Comparison of ENCODE assay signal across 9 cellular contexts in the genomic region with DNA sequence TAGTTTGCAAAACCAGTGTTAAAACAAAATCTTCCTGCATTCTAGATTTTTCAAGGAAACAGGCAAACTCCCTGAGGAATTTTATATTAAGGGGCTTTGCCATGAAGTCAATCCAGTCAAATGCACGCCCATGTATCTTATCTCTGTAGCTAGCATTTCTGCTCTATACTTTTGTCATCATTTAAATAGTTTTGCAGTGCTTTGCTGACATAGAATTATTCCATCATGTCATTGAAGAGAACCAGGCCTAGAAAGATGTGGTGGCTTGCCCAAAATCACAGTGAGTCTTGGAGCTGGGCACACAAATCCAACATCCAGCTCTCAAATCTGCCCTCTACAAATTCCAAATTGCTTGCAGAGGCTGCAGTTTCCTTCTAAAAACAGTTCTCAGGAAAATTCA.
"Had no signal": no experiment of that assay in that cellular context is flagged by ENCODE, and none has a peak within 500 bp of the region (broad histone marks: within the 10 kb centered on the region; RNA-seq: fewer than 3 reads in every experiment).

No MANE protein-coding gene starts in this region.

- H3K4me3 ChIP-seq: GM23248 had no signal

- H3K9ac ChIP-seq: GM23248, KMS-11 had no signal

- H3K27ac ChIP-seq: GM23248, HL-60, KMS-11 had no signal

- FAIRE-seq: H54, HepG2 had no signal

- H2AFZ ChIP-seq: GM23248 had no signal

- H3K4me2 ChIP-seq: KMS-11 had no signal

- ATAC-seq: HepG2 had no signal

- DNase-seq: GM23248, GOT3, H9, HCEC 1CT, KBM-7 had no signal
